Comparison of ENCODE assay signal across 21 cellular contexts in the genomic region with DNA sequence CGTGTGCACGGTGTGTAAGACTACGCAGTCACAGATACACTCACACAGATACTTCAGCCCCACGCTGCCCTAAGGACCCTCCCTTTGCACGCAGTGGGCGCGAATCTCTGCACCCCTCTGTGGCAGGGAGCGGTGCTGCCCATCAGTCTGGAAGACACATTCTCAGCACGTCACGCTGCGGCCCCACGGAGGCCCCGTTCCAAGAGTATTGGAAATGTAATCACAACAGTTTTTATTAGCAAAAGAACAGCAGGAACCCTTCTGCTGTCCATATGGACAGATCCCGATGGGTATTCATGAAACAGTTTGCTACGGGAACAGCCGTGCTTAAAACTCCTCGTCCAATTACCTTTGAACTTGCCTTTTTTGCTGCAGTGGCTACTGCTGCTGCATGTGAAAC.
"Had no signal": no experiment of that assay in that cellular context is flagged by ENCODE, and none has a peak within 500 bp of the region (broad histone marks: within the 10 kb centered on the region; RNA-seq: fewer than 3 reads in every experiment).

No MANE protein-coding gene starts in this region.

- ATAC-seq: activated T-helper 17 cell treated with anti-CD3 and anti-CD28 coated beads, Interleukin-2, amount 50 U/mL, for 72 hours; heart right ventricle; lower lobe of right lung; sciatic nerve; stimulated activated effector memory CD8-positive, alpha-beta T cell treated with anti-CD3 and anti-CD28 coated beads, Interleukin-12 subunit alpha, Interleukin-12 subunit beta, amount 100 ng/mL, for 72 hours; stimulated activated naive CD8-positive, alpha-beta T cell treated with anti-CD3 and anti-CD28 coated beads, Interleukin-15, amount 100 ng/mL, for 72 hours; WTC11 had no signal

- H3K4me1 ChIP-seq: adrenal gland, breast epithelium, heart right ventricle, lower lobe of right lung, tibial artery had no signal

- H3K9me3 Mint-ChIP-seq: activated T-cell treated with anti-CD3 and anti-CD28 coated beads, Interleukin-2, amount 50 U/mL, for 24 hours; activated T-helper 17 cell treated with anti-CD3 and anti-CD28 coated beads, Interleukin-2, amount 50 U/mL, for 72 hours; endodermal cell had no signal

- H3K4me3 ChIP-seq: adrenal gland, breast epithelium, coronary artery, heart right ventricle, lower lobe of right lung, tibial artery had no signal

- H3K27ac Mint-ChIP-seq: activated naive CD8-positive, alpha-beta T cell; activated T-cell treated with anti-CD3 and anti-CD28 coated beads, Interleukin-2, amount 50 U/mL, for 24 hours; activated T-helper 17 cell treated with anti-CD3 and anti-CD28 coated beads, Interleukin-2, amount 50 U/mL, for 72 hours; endodermal cell; stimulated activated effector memory CD8-positive, alpha-beta T cell treated with anti-CD3 and anti-CD28 coated beads, Interleukin-12 subunit alpha, Interleukin-12 subunit beta, amount 100 ng/mL, for 72 hours; WTC11 had no signal

- H3K27ac ChIP-seq: adrenal gland, breast epithelium, coronary artery, epithelial cell of prostate, heart right ventricle, lower lobe of right lung, tibial artery had no signal

- H3K27me3 ChIP-seq: breast epithelium had no signal

- H3K27me3 Mint-ChIP-seq: activated naive CD8-positive, alpha-beta T cell had no signal

- H3K4me1 Mint-ChIP-seq: activated T-helper 17 cell treated with anti-CD3 and anti-CD28 coated beads, Interleukin-2, amount 50 U/mL, for 72 hours; central memory CD8-positive, alpha-beta T cell; naive B cell; stimulated activated effector memory CD8-positive, alpha-beta T cell treated with anti-CD3 and anti-CD28 coated beads, Interleukin-12 subunit alpha, Interleukin-12 subunit beta, amount 100 ng/mL, for 72 hours; stimulated activated naive CD8-positive, alpha-beta T cell treated with anti-CD3 and anti-CD28 coated beads, Interleukin-15, amount 100 ng/mL, for 72 hours had no signal

- DNase-seq: activated CD8-positive, alpha-beta memory T cell treated with anti-CD3 and anti-CD28 coated beads, Interleukin-2, amount 50 U/mL, for 4 hours; activated T-cell treated with anti-CD3 and anti-CD28 coated beads, Interleukin-2, amount 50 U/mL, for 24 hours; adrenal gland; endodermal cell; heart right ventricle; lower lobe of right lung; mesendoderm; naive B cell; small intestine; stimulated activated CD4-positive, alpha-beta T cell treated with anti-CD3 and anti-CD28 coated beads, Interleukin-2, amount 100 ng/mL, for 24 hours; stimulated activated naive CD8-positive, alpha-beta T cell treated with anti-CD3 and anti-CD28 coated beads, Interleukin-15, amount 100 ng/mL, for 72 hours; tibial artery had no signal

- H3K36me3 Mint-ChIP-seq: activated naive CD8-positive, alpha-beta T cell; naive B cell; stimulated activated effector memory CD8-positive, alpha-beta T cell treated with anti-CD3 and anti-CD28 coated beads, Interleukin-12 subunit alpha, Interleukin-12 subunit beta, amount 100 ng/mL, for 72 hours; WTC11 had no signal

- H3K9me3 ChIP-seq: adrenal gland, lower lobe of right lung had no signal

- H3K36me3 ChIP-seq: adrenal gland, breast epithelium, heart right ventricle, lower lobe of right lung, tibial artery had no signal

- H3K4me3 Mint-ChIP-seq: activated naive CD8-positive, alpha-beta T cell; activated T-cell treated with anti-CD3 and anti-CD28 coated beads, Interleukin-2, amount 50 U/mL, for 24 hours; activated T-helper 17 cell treated with anti-CD3 and anti-CD28 coated beads, Interleukin-2, amount 50 U/mL, for 72 hours; central memory CD8-positive, alpha-beta T cell; endodermal cell; naive B cell; stimulated activated effector memory CD8-positive, alpha-beta T cell treated with anti-CD3 and anti-CD28 coated beads, Interleukin-12 subunit alpha, Interleukin-12 subunit beta, amount 100 ng/mL, for 72 hours; stimulated activated naive CD8-positive, alpha-beta T cell treated with anti-CD3 and anti-CD28 coated beads, Interleukin-15, amount 100 ng/mL, for 72 hours; WTC11 had no signal
